Comparison of ENCODE assay signal across 38 cellular contexts in the genomic region with DNA sequence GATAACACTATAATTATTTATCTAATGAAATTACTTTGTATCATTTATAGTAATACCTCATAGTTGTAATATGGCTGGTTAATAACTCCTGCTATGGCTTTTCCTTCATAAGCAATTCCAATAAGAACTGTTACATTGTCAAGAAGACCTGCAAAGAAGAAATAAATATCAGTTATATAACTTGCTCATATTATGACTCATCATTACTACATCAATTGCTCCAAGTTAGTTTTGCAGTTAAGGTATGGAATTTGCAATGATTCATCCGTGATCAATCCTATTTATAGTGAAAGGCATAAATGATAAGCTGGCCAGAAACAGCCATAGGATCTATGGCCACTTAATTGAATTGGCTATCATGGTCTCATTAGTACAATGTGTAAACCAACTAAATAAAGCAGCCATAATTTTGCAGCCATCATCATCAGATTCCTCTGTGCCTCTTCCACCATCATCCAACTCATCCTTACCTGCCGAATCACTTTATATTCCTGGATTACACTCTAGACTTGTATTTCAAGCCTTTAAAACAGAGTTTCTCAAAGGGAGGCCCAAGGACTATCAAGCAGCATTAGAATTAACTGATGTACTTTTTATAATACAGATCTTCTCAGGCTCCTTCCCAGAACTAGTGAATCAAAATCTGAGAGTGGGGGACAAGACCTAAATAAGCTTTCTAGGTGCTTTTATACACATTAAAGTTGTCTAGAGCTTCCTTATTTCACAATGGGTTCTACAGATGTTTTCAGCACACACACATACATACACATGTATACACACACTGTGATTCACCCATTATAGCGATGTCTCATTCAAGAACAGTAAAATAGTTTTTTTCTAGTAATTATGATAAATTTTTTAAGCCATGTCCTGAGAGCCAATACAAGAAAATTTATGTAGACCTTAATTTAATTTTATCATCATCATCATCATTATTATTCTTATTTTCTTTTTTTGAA. TPM values are rescaled to one million over a fixed set of nuclear protein-coding genes. Genes with fewer than 3 reads are reported as not detected.
DNase-seq lines count a peak whose midpoint lies in the region; ATAC-seq, FAIRE-seq and TF ChIP-seq lines count a peak whose summit lies in the region.
"Had no signal": no experiment of that assay in that cellular context is flagged by ENCODE, and none has a peak within 500 bp of the region (broad histone marks: within the 10 kb centered on the region; RNA-seq: fewer than 3 reads in every experiment).

No MANE protein-coding gene starts in this region.

- H3K4me2 ChIP-seq in K562 (ENCODE audit: insufficient read depth, low read length) = no peak overlapping the region
- H3K4me2 ChIP-seq: KMS-11 had no signal

- DNase-seq in COLO829 (ENCODE audit: low spot score) (peak; percentile 29), HT-29 (ENCODE audit: low spot score) (peak; percentile 2), K562 (ENCODE audit: extremely low read depth in 1 of 4, low spot score in 3 of 4) (no peak), fibroblast of pulmonary artery (ENCODE audit: low read depth) (peak; percentile 3), RKO (ENCODE audit: low spot score) (no peak), aorta (no peak)
- DNase-seq: activated CD4-positive, alpha-beta T cell treated with anti-CD3 and anti-CD28 coated beads, Interleukin-2, amount 10 ng/mL, durations not matched to agents 24 days and 14 days; activated CD8-positive, alpha-beta memory T cell treated with anti-CD3 and anti-CD28 coated beads for 24 hours; activated effector memory CD4-positive, alpha-beta T cell treated with Interleukin-2 at 50 U/mL for 16 hours; activated naive CD8-positive, alpha-beta T cell treated with anti-CD3 and anti-CD28 coated beads for 36 hours; anterior cingulate cortex; DMS 273 treated with DMSO at 0.1 percent for 48 hours; effector CD8-positive, alpha-beta T cell; erythroblast; heart right ventricle; kidney glomerular epithelial cell; lower lobe of right lung; naive thymus-derived CD8-positive, alpha-beta T cell; NCI-H1417; NCI-H2029; NCI-H526; NK-92 treated with Interleukin-12 subunit alpha and Interleukin-12 subunit beta, amount 100 ng/mL, for 24 hours; occipital lobe; SIG-M5; stimulated activated CD4-positive, alpha-beta T cell treated with anti-CD3 and anti-CD28 coated beads, Interleukin-4, amount 100 ng/mL, for 24 hours; T1000; tibial artery had no signal

- TF ChIP-seq POLR2A in K562 (conservative IDR thresholded peaks at IDR 0.05) = no peak

- H3K9ac ChIP-seq in K562 (ENCODE audit: insufficient read depth in 1 of 2, low read depth in 2 of 2, low read length in 2 of 2) = no peak overlapping the region
- H3K9ac ChIP-seq: KMS-11 had no signal

- H3K27ac ChIP-seq in K562 (ENCODE audit: extremely low read depth, low read depth, low read length) (no peak overlapping the region), aorta (ENCODE audit: low read depth in 1 of 2, low read length in 2 of 2) (no peak overlapping the region)
- H3K27ac ChIP-seq: cardiac muscle cell, coronary artery, heart right ventricle, KMS-11, lower lobe of right lung, prostate gland, tibial artery, vagina had no signal

- H3K27me3 ChIP-seq in K562 (ENCODE audit: control insufficient read depth in 2 of 2, insufficient read depth in 2 of 2, low read length in 2 of 2) = no peaks in the 10 kb centered on the region
- no peaks in the 10 kb centered on the region for H3K27me3 ChIP-seq in aorta (ENCODE audit: control insufficient read depth in 1 of 2, insufficient read depth in 2 of 2, low read length in 1 of 2)
- H3K27me3 ChIP-seq: cardiac muscle cell, heart right ventricle, tibial artery, vagina had no signal

- 87% methylated on average over 3 of the region's 3 CpGs for WGBS in K562 (ENCODE audit: insufficient coverage, low coverage, missing lambda C conversion rate)
- WGBS in aorta, 2 donors = 92 to 93% methylated on average over 3 of the region's 3 CpGs

- intact Hi-C loops in K562 (cut with micrococcal nuclease) (no loop called here), aorta (cut with DNase I) (no loop called here)

- H3K79me2 ChIP-seq in K562 (ENCODE audit: control insufficient read depth, insufficient read depth, low read length) = no peaks in the 10 kb centered on the region

- H3K4me3 ChIP-seq in K562 (no peak overlapping the region), fibroblast of pulmonary artery (replicated peaks; ENCODE audit: low read depth, low read length) (no peak overlapping the region), aorta (ENCODE audit: low read length in 2 of 2) (no peak overlapping the region)
- H3K4me3 ChIP-seq: cardiac muscle cell, coronary artery, GM12878, heart right ventricle, lower lobe of right lung, prostate gland, tibial artery, vagina had no signal

- CTCF ChIA-PET in K562 (lab: Yijun Ruan, JAX; ENCODE audit: low intra/inter-chr PET ratio) = no interaction called here

- ATAC-seq in K562 (no peak), GM18498 (IDR thresholded peaks at IDR 0.05; ENCODE audit: unreplicated experiment) (no peak), HG03469 (IDR thresholded peaks at IDR 0.05; ENCODE audit: unreplicated experiment) (no peak), aorta (ENCODE audit: low FRiP score) (no peak)
- ATAC-seq: GM12878; heart right ventricle; lower lobe of right lung; naive thymus-derived CD8-positive, alpha-beta T cell; Panc1; sciatic nerve had no signal

- in situ Hi-C loops in K562 (cut with MboI) = no loop called here

- H2AFZ ChIP-seq in K562 (ENCODE audit: low read depth, low read length) = no peak overlapping the region

- no peaks in the 10 kb centered on the region for H3K9me1 ChIP-seq in K562 (ENCODE audit: control insufficient read depth, insufficient read depth, low read length)

- H4K20me1 ChIP-seq in K562 (replicated peaks; ENCODE audit: control insufficient read depth, insufficient read depth, low read length) = no peaks in the 10 kb centered on the region

- H3K36me3 ChIP-seq in K562 (ENCODE audit: control insufficient read depth, insufficient read depth, low read length) (peaks cover 53% of the 10 kb centered on the region), aorta (ENCODE audit: control insufficient read depth in 1 of 2, insufficient read depth in 2 of 2, low read length in 1 of 2) (peaks cover 0 to 2% of the 10 kb centered on the region in 2 donors)
- H3K36me3 ChIP-seq: prostate gland had no signal

- BruUV-seq in K562 (replicated peaks; lab: Mats Ljungman, UMichigan) = no TSS peak

- POLR2A ChIA-PET in K562 (lab: Yijun Ruan, JAX) = interaction anchor here (1.1 to 1.3 kb wide), 3 partner anchors 15 to 22 kb away, joined by 4 read pairs; partner anchors contain the start of gene BPNT1

- H3K9me3 ChIP-seq in K562 (replicated peaks; ENCODE audit: control insufficient read depth, insufficient read depth, low read depth, low read length) = no peaks in the 10 kb centered on the region
- H3K9me3 ChIP-seq in aorta (ENCODE audit: control insufficient read depth, low read length) = no peaks in the 10 kb centered on the region
- H3K9me3 ChIP-seq: heart right ventricle, lower lobe of right lung, prostate gland, tibial artery, vagina had no signal

- H3K4me1 ChIP-seq in K562 (replicated peaks in 1 of 2; ENCODE audit: control insufficient read depth in 2 of 2, insufficient read depth in 2 of 2, low read length in 2 of 2) (no peaks in the 10 kb centered on the region), aorta (ENCODE audit: control insufficient read depth in 1 of 2, insufficient read depth in 2 of 2, low read length in 2 of 2) (no peaks in the 10 kb centered on the region)
- H3K4me1 ChIP-seq: heart right ventricle, lower lobe of right lung, prostate gland, tibial artery, vagina had no signal

- no peak for TF ChIP-seq RAD21 in K562 (CRISPR knock-in tag; conservative IDR thresholded peaks at IDR 0.05 in 1 of 2, IDR thresholded peaks at IDR 0.05 in 1 of 2)

- no peak for FAIRE-seq in K562 (lab: Jason Lieb, UNC)
- FAIRE-seq: frontal cortex, GM12878 had no signal

- TF ChIP-seq CTCF in K562 (IDR thresholded peaks at IDR 0.05 in 2 of 3, conservative IDR thresholded peaks at IDR 0.05 in 1 of 3; ENCODE audit: insufficient read depth in 2 of 3, low read depth in 1 of 3, low read length in 3 of 3) (no peak), fibroblast of pulmonary artery (IDR thresholded peaks at IDR 0.05; ENCODE audit: low read length, missing control alignments) (no peak)

- TF ChIP-seq EP300 in K562 (IDR thresholded peaks at IDR 0.05; ENCODE audit: low read length) = no peak

RNA-seq across cellular contexts. Expression of gene EPRS1, which starts 21.2 kb away (rescaled TPM):
- total RNA-seq in HT-29 (2014; rRNA removed; shearing (Covaris generic)) = 62.9 and 67.5 TPM in 2 replicates
- total RNA-seq in K562 (2011; cell fraction: chromatin; rRNA removed; ENCODE audit: low replicate concordance) = 75.9 and 190 TPM in 2 replicates
- total RNA-seq in K562 (2011; cell fraction: nucleolus; rRNA removed) = 38.2 and 50.7 TPM in 2 replicates
- total RNA-seq in K562 (2011; cell fraction: nucleoplasm; rRNA removed) = 69.8 and 70.2 TPM in 2 replicates
- total RNA-seq in K562 (2014; rRNA removed) = 155 and 222 TPM in 2 replicates
- total RNA-seq in K562 (2014; rRNA removed; fragmentation: Illumina TruSeq; extraction: Trizol) = 283 and 311 TPM in 2 replicates
- total RNA-seq in K562 (2015; rRNA removed; fragmentation: Illumina TruSeq; extraction: Trizol) = 187 and 212 TPM in 2 replicates
- 230 and 248 TPM in 2 replicates for total RNA-seq in K562 (2021)
- polyA plus RNA-seq in K562 (2011; rRNA removed) = 277 and 289 TPM in 2 replicates
- 48.7 and 94.1 TPM in 2 replicates for polyA plus RNA-seq in K562 (2011; cell fraction: cytosol; rRNA removed)
- polyA plus RNA-seq in K562 (2011; cell fraction: nucleus; rRNA removed) = 121 and 166 TPM in 2 replicates
- 169 and 312 TPM in 2 replicates for polyA plus RNA-seq in K562 (2012)
- 208 and 275 TPM in 2 replicates for polyA plus RNA-seq in K562 (2014; fragmentation: Illumina TruSeq; extraction: Trizol)
- 100 to 1,000 TPM; 193 to 291 TPM for polyA plus RNA-seq in K562 (2014; fragmentation: Nextera tagmentation; extraction: Ambion mirVana)
- polyA plus RNA-seq in K562 (2014; rRNA removed) = 129 and 172 TPM in 2 replicates
- 398 and 424 TPM in 2 replicates for polyA minus RNA-seq in K562 (2011; rRNA and poly(A)+ RNA removed)
- polyA minus RNA-seq in K562 (2011; cell fraction: cytosol; rRNA and poly(A)+ RNA removed) = 183 and 198 TPM in 2 replicates
- polyA minus RNA-seq in K562 (2011; cell fraction: nucleus; rRNA and poly(A)+ RNA removed) = 40.8 and 115 TPM in 2 replicates
- 10 to 100 TPM; 66.1 to 69.3 TPM for total RNA-seq in aorta
- 10 to 100 TPM; 26.4 to 39.8 TPM for polyA plus RNA-seq in aorta

RNA-seq across cellular contexts. Expression of gene BPNT1, which starts 22.1 kb away (rescaled TPM):
- total RNA-seq in HT-29 (2014; rRNA removed; shearing (Covaris generic)) = 19.9 and 23.7 TPM in 2 replicates
- 43.6 and 62.7 TPM in 2 replicates for total RNA-seq in K562 (2011; cell fraction: chromatin; rRNA removed; ENCODE audit: low replicate concordance)
- 20.3 and 27.7 TPM in 2 replicates for total RNA-seq in K562 (2011; cell fraction: nucleolus; rRNA removed)
- 27.8 and 29.0 TPM in 2 replicates for total RNA-seq in K562 (2011; cell fraction: nucleoplasm; rRNA removed)
- total RNA-seq in K562 (2014; rRNA removed) (28.8 and 34.1 TPM in 2 replicates), K562 (2014; rRNA removed; fragmentation: Illumina TruSeq; extraction: Trizol) (56.4 and 60.4 TPM in 2 replicates), K562 (2015; rRNA removed; fragmentation: Illumina TruSeq; extraction: Trizol) (33.8 and 37.4 TPM in 2 replicates), K562 (2021) (40.5 and 43.1 TPM in 2 replicates), aorta (10 to 100 TPM; 18.3 to 20.0 TPM)
- polyA plus RNA-seq in K562 (2011; rRNA removed) (63.6 and 73.8 TPM in 2 replicates), K562 (2014; fragmentation: Illumina TruSeq; extraction: Trizol) (51.9 and 61.1 TPM in 2 replicates), K562 (2014; fragmentation: Nextera tagmentation; extraction: Ambion mirVana) (10 to 100 TPM; 30.2 to 52.9 TPM), K562 (2014; rRNA removed) (33.7 and 35.7 TPM in 2 replicates), aorta (10 to 100 TPM; 19.4 to 19.9 TPM)
- polyA plus RNA-seq in K562 (2011; cell fraction: cytosol; rRNA removed) = 34.5 and 78.1 TPM in 2 replicates
- 26.6 TPM in 2 replicates for polyA plus RNA-seq in K562 (2011; cell fraction: nucleus; rRNA removed)
- polyA plus RNA-seq in K562 (2012) = 23.5 and 37.6 TPM in 2 replicates
- polyA minus RNA-seq in K562 (2011; rRNA and poly(A)+ RNA removed) = 232 and 265 TPM in 2 replicates
- 21.9 and 40.6 TPM in 2 replicates for polyA minus RNA-seq in K562 (2011; cell fraction: cytosol; rRNA and poly(A)+ RNA removed)
- 14.0 and 27.8 TPM in 2 replicates for polyA minus RNA-seq in K562 (2011; cell fraction: nucleus; rRNA and poly(A)+ RNA removed)

RNA-seq across cellular contexts. Expression of gene IARS2, which starts 26.4 kb away (rescaled TPM):
- total RNA-seq in HT-29 (2014; rRNA removed; shearing (Covaris generic)) = 47.5 and 51.9 TPM in 2 replicates
- total RNA-seq in K562 (2011; cell fraction: chromatin; rRNA removed; ENCODE audit: low replicate concordance) = 32.7 and 56.1 TPM in 2 replicates
- total RNA-seq in K562 (2011; cell fraction: nucleolus; rRNA removed) = 23.2 and 25.7 TPM in 2 replicates
- 41.6 and 45.5 TPM in 2 replicates for total RNA-seq in K562 (2011; cell fraction: nucleoplasm; rRNA removed)
- 93.8 and 117 TPM in 2 replicates for total RNA-seq in K562 (2014; rRNA removed)
- total RNA-seq in K562 (2014; rRNA removed; fragmentation: Illumina TruSeq; extraction: Trizol) = 127 and 150 TPM in 2 replicates
- 127 and 129 TPM in 2 replicates for total RNA-seq in K562 (2015; rRNA removed; fragmentation: Illumina TruSeq; extraction: Trizol)
- total RNA-seq in K562 (2021) = 104 and 107 TPM in 2 replicates
- polyA plus RNA-seq in K562 (2011; rRNA removed) = 46.5 and 63.6 TPM in 2 replicates
- polyA plus RNA-seq in K562 (2011; cell fraction: cytosol; rRNA removed) = 14.4 and 23.8 TPM in 2 replicates
- polyA plus RNA-seq in K562 (2011; cell fraction: nucleus; rRNA removed) = 72.5 and 73.7 TPM in 2 replicates
- 61.0 and 87.7 TPM in 2 replicates for polyA plus RNA-seq in K562 (2012)
- polyA plus RNA-seq in K562 (2014; fragmentation: Illumina TruSeq; extraction: Trizol) = 96.5 and 106 TPM in 2 replicates
- 10 to 100 TPM; 39.6 to 50.4 TPM for polyA plus RNA-seq in K562 (2014; fragmentation: Nextera tagmentation; extraction: Ambion mirVana)
- polyA plus RNA-seq in K562 (2014; rRNA removed) = 75.6 and 76.1 TPM in 2 replicates
- polyA minus RNA-seq in K562 (2011; rRNA and poly(A)+ RNA removed) = 86.8 and 91.2 TPM in 2 replicates
- 33.7 and 37.8 TPM in 2 replicates for polyA minus RNA-seq in K562 (2011; cell fraction: cytosol; rRNA and poly(A)+ RNA removed)
- 32.6 and 67.3 TPM in 2 replicates for polyA minus RNA-seq in K562 (2011; cell fraction: nucleus; rRNA and poly(A)+ RNA removed)
- 10 to 100 TPM; 46.0 to 54.5 TPM for total RNA-seq in aorta
- 10 to 100 TPM; 17.0 to 36.1 TPM for polyA plus RNA-seq in aorta

Comparison
In these comparisons a context has a peak if more than half of its experiments do, and no peak if none do; other contexts are left out.
1. DNase-seq: peak in COLO829 (single experiment), HT-29 (single experiment) and fibroblast of pulmonary artery (single experiment); none in K562 (0 of 4), RKO (single experiment) and aorta (0 of 2).